ENCODE assay signal across 11 cellular contexts in genomic region chr22:23098718-23099524, GRCh38. TPM values are rescaled to one million over a fixed set of nuclear protein-coding genes. Genes with fewer than 3 reads are reported as not detected.
DNase-seq lines count a peak whose midpoint lies in the region; TF ChIP-seq lines count a peak whose summit lies in the region.
"Had no signal": no experiment of that assay in that cellular context is flagged by ENCODE, and none has a peak within 500 bp of the region (broad histone marks: within the 10 kb centered on the region; RNA-seq: fewer than 3 reads in every experiment).

No MANE protein-coding gene starts in this region.

- peak overlapping the region in 2 of 11 experiments; percentile 28 to 29; a peak in 1 of 22 replicates for H3K9ac ChIP-seq in BLaER1 treated with 17β-estradiol and CSF1 and Interleukin-3, amounts not matched to agents 10 nM and 100 nM

- WGBS in sigmoid colon, 2 donors = 27 to 69% methylated on average over 28 of the region's 28 CpGs

- DNase-seq in caudate nucleus (lab: John Stamatoyannopoulos, UW) (peak in 48 of 61 donors; percentile 15 to 97 (median 51)), sigmoid colon (peak; percentile 87), glomerular visceral epithelial cell (ENCODE audit: extremely low spot score) (no peak), NCI-H187 (lab: John Stamatoyannopoulos, UW) (no peak), DMS53 (lab: John Stamatoyannopoulos, UW) (no peak), DMS79 (lab: John Stamatoyannopoulos, UW) (no peak)
- DNase-seq: activated CD8-positive, alpha-beta T cell treated with anti-CD3 and anti-CD28 coated beads, Interleukin-2, amount 10 ng/mL, durations not matched to agents 7 days and 5 days; activated effector memory CD4-positive, alpha-beta T cell treated with anti-CD3 and anti-CD28 coated beads, Interleukin-2, amount 50 U/mL, for 16 hours; NCI-H146 had no signal

- no peaks in the 10 kb centered on the region for H3K27me3 ChIP-seq in BLaER1 treated with 17β-estradiol and CSF1 and Interleukin-3, amounts not matched to agents 10 nM and 100 nM
- no peaks in the 10 kb centered on the region for H3K27me3 ChIP-seq in layer of hippocampus (ENCODE audit: control insufficient read depth, insufficient read depth, low read length)
- no peaks in the 10 kb centered on the region for H3K27me3 ChIP-seq in sigmoid colon

- H3K4me3 ChIP-seq in BLaER1 treated with 17β-estradiol and CSF1 and Interleukin-3, amounts not matched to agents 10 nM and 100 nM = no peak overlapping the region
- peak overlapping the region in 1 of 4 donors; percentile 2 for H3K4me3 ChIP-seq in sigmoid colon

- H3K27ac ChIP-seq in BLaER1 treated with 17β-estradiol and CSF1 and Interleukin-3, amounts not matched to agents 10 nM and 100 nM = no peak overlapping the region
- H3K27ac ChIP-seq in caudate nucleus (ENCODE audit: low read depth, low read length) (peak overlapping the region; percentile 84), layer of hippocampus (ENCODE audit: low read depth, low read length) (peak overlapping the region; percentile 90), sigmoid colon (peak overlapping the region; percentile 73 to 87 (median 79))

- H4K20me1 ChIP-seq in BLaER1 treated with 17β-estradiol and CSF1 and Interleukin-3, amounts not matched to agents 10 nM and 100 nM = peaks cover 0 to 95% (median 0%) of the 10 kb centered on the region in 11 experiments; a peak in 7 of 22 replicates

- H3K36me3 ChIP-seq in BLaER1 treated with 17β-estradiol and CSF1 and Interleukin-3, amounts not matched to agents 10 nM and 100 nM = peaks cover 0 to 47% (median 0%) of the 10 kb centered on the region in 11 experiments; a peak in 7 of 22 replicates
- peaks cover 0 to 15% (median 0%) of the 10 kb centered on the region in 4 donors for H3K36me3 ChIP-seq in sigmoid colon

- TF ChIP-seq POLR2A in sigmoid colon (IDR thresholded peaks at IDR 0.05) = no peak

- no peak for TF ChIP-seq EP300 in sigmoid colon (IDR thresholded peaks at IDR 0.05)

- no peak for TF ChIP-seq CTCF in sigmoid colon (IDR thresholded peaks at IDR 0.05)

- H3K4me1 ChIP-seq in BLaER1 treated with 17β-estradiol and CSF1 and Interleukin-3, amounts not matched to agents 10 nM and 100 nM = peaks cover 0 to 66% (median 30%) of the 10 kb centered on the region in 10 experiments; a peak in 12 of 20 replicates
- peaks cover 0 to 26% (median 22%) of the 10 kb centered on the region in 4 donors for H3K4me1 ChIP-seq in sigmoid colon

- H3K9me3 ChIP-seq in BLaER1 treated with 17β-estradiol and CSF1 and Interleukin-3, amounts not matched to agents 10 nM and 100 nM (replicated peaks in 1 of 11) = no peaks in the 10 kb centered on the region
- no peaks in the 10 kb centered on the region for H3K9me3 ChIP-seq in sigmoid colon

- intact Hi-C loops in sigmoid colon (cut with DNase I) = loop anchor here (2.0 kb wide), 1 partner anchor 28 kb away; the partner anchor contains the start of gene GNAZ

- peak overlapping the region in 7 of 11 experiments; percentile 24 to 64 (median 37); a peak in 12 of 22 replicates for H3K4me2 ChIP-seq in BLaER1 treated with 17β-estradiol and CSF1 and Interleukin-3, amounts not matched to agents 10 nM and 100 nM

RNA-seq across cellular contexts. Expression of gene GNAZ, which starts 28.6 kb away (rescaled TPM):
- 10 to 100 TPM; 22.8 to 27.6 (median 24.9) TPM for total RNA-seq in sigmoid colon
- polyA plus RNA-seq in sigmoid colon = 1 to 10 TPM in 1 of 3 donors, under 1 TPM in 2; under 0.01 to 2.6 (median 0.46) TPM

RNA-seq across cellular contexts. Expression of gene RSPH14, which starts 42.9 kb away (rescaled TPM):
- under 1 TPM in 2 of 4 donors, not detected in 2; 0.33 to 0.81 TPM for total RNA-seq in sigmoid colon
- under 1 TPM in 1 of 3 donors, not detected in 2; 0.06 TPM for polyA plus RNA-seq in sigmoid colon

RNA-seq across cellular contexts. Expression of gene RAB36, which starts 46.4 kb away (rescaled TPM):
- total RNA-seq in sigmoid colon = 1 to 10 TPM; 2.1 to 5.3 (median 3.5) TPM
- 1 to 10 TPM in 1 of 3 donors, under 1 TPM in 2; 0.23 to 1.5 (median 0.60) TPM for polyA plus RNA-seq in sigmoid colon

Comparison
In these comparisons a context has a peak if more than half of its experiments do, and no peak if none do; other contexts are left out.
1. H3K27ac ChIP-seq: peak in caudate nucleus (single experiment), layer of hippocampus (single experiment) and sigmoid colon (4 of 4); none in BLaER1 treated with 17β-estradiol and CSF1 and Interleukin-3, amounts not matched to agents 10 nM and 100 nM (0 of 11).
2. DNase-seq: peak in caudate nucleus (48 of 61) and sigmoid colon (single experiment); none in glomerular visceral epithelial cell (single experiment), NCI-H187 (0 of 2), DMS53 (single experiment) and DMS79 (single experiment).